ENCODE assay signal across 1 cellular context in the genomic region with DNA sequence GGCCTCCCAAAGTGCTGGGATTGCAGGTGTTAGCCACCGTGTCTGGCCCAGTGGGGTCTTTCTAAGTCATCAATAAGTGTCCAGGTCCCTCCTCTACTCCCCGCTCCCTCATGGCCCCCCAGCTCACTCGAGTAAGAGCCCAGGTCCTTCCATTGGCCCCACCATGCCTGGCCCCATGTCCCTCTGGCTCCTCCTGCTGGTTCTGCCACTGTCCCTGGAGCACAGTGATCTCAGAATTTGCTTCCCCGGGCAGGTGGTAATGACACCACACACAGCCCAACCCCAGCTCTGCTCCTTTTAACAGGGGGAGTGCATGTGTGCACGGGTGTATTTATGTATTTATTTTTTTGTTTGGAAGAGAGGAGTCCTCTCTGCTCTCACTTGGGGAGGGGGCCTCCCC.
TF ChIP-seq lines count a peak whose summit lies in the region.

No MANE protein-coding gene starts in this region.

TF ChIP-seq in HepG2, 621 proteins besides CTCF, POLR2A, EP300 and RAD21 (continued from another document):
- TF ChIP-seq FOXP1 (IDR thresholded peaks at IDR 0.05) (no peak), FOXP1 (CRISPR knock-in tag; IDR thresholded peaks at IDR 0.05) (no peak), ZNF773 (CRISPR knock-in tag; IDR thresholded peaks at IDR 0.05; ENCODE audit: borderline replicate concordance) (no peak), PTBP1 (IDR thresholded peaks at IDR 0.05; ENCODE audit: low read depth, low read length, poor library complexity, severe bottlenecking) (no peak), TGIF2 (CRISPR knock-in tag; IDR thresholded peaks at IDR 0.05) (no peak), ZNF629 (CRISPR knock-in tag; conservative IDR thresholded peaks at IDR 0.05) (no peak)
- TF ChIP-seq, protein P1, sequence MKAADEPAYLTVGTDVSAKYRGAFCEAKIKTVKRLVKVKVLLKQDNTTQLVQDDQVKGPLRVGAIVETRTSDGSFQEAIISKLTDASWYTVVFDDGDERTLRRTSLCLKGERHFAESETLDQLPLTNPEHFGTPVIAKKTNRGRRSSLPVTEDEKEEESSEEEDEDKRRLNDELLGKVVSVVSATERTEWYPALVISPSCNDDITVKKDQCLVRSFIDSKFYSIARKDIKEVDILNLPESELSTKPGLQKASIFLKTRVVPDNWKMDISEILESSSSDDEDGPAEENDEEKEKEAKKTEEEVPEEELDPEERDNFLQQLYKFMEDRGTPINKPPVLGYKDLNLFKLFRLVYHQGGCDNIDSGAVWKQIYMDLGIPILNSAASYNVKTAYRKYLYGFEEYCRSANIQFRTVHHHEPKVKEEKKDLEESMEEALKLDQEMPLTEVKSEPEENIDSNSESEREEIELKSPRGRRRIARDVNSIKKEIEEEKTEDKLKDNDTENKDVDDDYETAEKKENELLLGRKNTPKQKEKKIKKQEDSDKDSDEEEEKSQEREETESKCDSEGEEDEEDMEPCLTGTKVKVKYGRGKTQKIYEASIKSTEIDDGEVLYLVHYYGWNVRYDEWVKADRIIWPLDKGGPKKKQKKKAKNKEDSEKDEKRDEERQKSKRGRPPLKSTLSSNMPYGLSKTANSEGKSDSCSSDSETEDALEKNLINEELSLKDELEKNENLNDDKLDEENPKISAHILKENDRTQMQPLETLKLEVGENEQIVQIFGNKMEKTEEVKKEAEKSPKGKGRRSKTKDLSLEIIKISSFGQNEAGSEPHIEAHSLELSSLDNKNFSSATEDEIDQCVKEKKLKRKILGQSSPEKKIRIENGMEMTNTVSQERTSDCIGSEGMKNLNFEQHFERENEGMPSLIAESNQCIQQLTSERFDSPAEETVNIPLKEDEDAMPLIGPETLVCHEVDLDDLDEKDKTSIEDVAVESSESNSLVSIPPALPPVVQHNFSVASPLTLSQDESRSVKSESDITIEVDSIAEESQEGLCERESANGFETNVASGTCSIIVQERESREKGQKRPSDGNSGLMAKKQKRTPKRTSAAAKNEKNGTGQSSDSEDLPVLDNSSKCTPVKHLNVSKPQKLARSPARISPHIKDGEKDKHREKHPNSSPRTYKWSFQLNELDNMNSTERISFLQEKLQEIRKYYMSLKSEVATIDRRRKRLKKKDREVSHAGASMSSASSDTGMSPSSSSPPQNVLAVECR (CRISPR knock-in tag; IDR thresholded peaks at IDR 0.05; ENCODE audit: borderline replicate concordance), result no peak
TF ChIP-seq in HepG2: peak in this region for 0.
